ENCODE assay signal across 2 cellular contexts in the genomic region with DNA sequence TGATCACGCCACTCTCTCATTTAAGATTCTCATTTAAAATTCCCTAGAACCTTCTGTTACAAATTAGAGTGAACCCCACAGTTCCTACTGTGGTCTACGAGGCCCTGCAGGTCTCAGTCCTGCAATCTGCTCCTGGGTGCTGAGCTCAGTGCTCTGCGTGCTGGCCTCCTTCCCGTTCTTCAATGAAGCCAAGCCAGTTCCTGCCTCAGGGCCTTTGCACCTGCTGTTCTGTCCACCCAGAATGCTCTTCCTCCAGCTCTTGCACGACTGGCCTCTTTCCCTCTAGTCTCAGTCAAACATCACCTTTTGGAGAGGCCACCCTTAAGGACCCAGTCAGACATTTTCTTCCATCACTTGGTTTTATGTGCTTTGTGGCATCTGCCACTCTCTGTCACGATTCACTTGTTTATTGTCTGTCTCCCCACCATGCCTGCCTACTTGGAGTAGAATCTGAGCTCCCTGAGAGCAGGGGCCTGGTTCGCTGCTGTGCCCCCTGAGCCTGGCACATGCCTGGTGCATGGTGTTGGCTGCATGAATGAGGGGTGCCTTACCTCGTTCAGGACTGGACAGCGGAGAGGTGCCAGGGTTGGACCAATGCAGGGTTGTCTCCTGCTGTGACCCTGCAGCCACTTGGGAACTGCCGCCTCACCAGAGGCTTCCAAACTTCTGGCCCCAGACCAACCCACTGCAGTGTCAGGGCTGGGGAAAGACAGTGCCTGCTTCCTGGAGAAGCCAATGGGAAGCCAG.
A peak's percentile ranks its signal among the peaks of the same experiment; 100 is the strongest.
TF ChIP-seq lines count a peak whose summit lies in the region.

No MANE protein-coding gene starts in this region.

TF ChIP-seq in Ishikawa, 13 proteins besides CTCF, POLR2A, EP300 and RAD21:
- TF ChIP-seq, protein P1, sequence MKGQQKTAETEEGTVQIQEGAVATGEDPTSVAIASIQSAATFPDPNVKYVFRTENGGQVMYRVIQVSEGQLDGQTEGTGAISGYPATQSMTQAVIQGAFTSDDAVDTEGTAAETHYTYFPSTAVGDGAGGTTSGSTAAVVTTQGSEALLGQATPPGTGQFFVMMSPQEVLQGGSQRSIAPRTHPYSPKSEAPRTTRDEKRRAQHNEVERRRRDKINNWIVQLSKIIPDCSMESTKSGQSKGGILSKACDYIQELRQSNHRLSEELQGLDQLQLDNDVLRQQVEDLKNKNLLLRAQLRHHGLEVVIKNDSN (IDR thresholded peaks at IDR 0.05): no peak
- TF ChIP-seq, protein P2, sequence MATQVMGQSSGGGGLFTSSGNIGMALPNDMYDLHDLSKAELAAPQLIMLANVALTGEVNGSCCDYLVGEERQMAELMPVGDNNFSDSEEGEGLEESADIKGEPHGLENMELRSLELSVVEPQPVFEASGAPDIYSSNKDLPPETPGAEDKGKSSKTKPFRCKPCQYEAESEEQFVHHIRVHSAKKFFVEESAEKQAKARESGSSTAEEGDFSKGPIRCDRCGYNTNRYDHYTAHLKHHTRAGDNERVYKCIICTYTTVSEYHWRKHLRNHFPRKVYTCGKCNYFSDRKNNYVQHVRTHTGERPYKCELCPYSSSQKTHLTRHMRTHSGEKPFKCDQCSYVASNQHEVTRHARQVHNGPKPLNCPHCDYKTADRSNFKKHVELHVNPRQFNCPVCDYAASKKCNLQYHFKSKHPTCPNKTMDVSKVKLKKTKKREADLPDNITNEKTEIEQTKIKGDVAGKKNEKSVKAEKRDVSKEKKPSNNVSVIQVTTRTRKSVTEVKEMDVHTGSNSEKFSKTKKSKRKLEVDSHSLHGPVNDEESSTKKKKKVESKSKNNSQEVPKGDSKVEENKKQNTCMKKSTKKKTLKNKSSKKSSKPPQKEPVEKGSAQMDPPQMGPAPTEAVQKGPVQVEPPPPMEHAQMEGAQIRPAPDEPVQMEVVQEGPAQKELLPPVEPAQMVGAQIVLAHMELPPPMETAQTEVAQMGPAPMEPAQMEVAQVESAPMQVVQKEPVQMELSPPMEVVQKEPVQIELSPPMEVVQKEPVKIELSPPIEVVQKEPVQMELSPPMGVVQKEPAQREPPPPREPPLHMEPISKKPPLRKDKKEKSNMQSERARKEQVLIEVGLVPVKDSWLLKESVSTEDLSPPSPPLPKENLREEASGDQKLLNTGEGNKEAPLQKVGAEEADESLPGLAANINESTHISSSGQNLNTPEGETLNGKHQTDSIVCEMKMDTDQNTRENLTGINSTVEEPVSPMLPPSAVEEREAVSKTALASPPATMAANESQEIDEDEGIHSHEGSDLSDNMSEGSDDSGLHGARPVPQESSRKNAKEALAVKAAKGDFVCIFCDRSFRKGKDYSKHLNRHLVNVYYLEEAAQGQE (IDR thresholded peaks at IDR 0.05; ENCODE audit: low read depth): peak; percentile 63
TF ChIP-seq in Ishikawa: peak in this region for 1.

TF ChIP-seq in HEK293T, 16 proteins besides CTCF, POLR2A, EP300 and RAD21 (continued from another document):
- TF ChIP-seq, protein P3, sequence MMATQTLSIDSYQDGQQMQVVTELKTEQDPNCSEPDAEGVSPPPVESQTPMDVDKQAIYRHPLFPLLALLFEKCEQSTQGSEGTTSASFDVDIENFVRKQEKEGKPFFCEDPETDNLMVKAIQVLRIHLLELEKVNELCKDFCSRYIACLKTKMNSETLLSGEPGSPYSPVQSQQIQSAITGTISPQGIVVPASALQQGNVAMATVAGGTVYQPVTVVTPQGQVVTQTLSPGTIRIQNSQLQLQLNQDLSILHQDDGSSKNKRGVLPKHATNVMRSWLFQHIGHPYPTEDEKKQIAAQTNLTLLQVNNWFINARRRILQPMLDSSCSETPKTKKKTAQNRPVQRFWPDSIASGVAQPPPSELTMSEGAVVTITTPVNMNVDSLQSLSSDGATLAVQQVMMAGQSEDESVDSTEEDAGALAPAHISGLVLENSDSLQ (IDR thresholded peaks at IDR 0.05): no peak
- TF ChIP-seq LEF1 (IDR thresholded peaks at IDR 0.05; ENCODE audit: borderline replicate concordance): no peak
- TF ChIP-seq SP1 (IDR thresholded peaks at IDR 0.05): no peak
- no peak for TF ChIP-seq L3MBTL2 (conservative IDR thresholded peaks at IDR 0.05)
- TF ChIP-seq FOXM1 (IDR thresholded peaks at IDR 0.05; ENCODE audit: borderline replicate concordance): no peak
- no peak for TF ChIP-seq BHLHE40 (IDR thresholded peaks at IDR 0.05; ENCODE audit: borderline replicate concordance)
- no peak for TF ChIP-seq HDGF (IDR thresholded peaks at IDR 0.05; ENCODE audit: borderline replicate concordance)
